ENCODE assay signal across 1 cellular context in genomic region chr3:127588675-127589577, GRCh38.
TF ChIP-seq lines count a peak whose summit lies in the region.

No MANE protein-coding gene starts in this region.

TF ChIP-seq in K562, 482 proteins besides CTCF, POLR2A, EP300 and RAD21:
- TF ChIP-seq, protein P1, sequence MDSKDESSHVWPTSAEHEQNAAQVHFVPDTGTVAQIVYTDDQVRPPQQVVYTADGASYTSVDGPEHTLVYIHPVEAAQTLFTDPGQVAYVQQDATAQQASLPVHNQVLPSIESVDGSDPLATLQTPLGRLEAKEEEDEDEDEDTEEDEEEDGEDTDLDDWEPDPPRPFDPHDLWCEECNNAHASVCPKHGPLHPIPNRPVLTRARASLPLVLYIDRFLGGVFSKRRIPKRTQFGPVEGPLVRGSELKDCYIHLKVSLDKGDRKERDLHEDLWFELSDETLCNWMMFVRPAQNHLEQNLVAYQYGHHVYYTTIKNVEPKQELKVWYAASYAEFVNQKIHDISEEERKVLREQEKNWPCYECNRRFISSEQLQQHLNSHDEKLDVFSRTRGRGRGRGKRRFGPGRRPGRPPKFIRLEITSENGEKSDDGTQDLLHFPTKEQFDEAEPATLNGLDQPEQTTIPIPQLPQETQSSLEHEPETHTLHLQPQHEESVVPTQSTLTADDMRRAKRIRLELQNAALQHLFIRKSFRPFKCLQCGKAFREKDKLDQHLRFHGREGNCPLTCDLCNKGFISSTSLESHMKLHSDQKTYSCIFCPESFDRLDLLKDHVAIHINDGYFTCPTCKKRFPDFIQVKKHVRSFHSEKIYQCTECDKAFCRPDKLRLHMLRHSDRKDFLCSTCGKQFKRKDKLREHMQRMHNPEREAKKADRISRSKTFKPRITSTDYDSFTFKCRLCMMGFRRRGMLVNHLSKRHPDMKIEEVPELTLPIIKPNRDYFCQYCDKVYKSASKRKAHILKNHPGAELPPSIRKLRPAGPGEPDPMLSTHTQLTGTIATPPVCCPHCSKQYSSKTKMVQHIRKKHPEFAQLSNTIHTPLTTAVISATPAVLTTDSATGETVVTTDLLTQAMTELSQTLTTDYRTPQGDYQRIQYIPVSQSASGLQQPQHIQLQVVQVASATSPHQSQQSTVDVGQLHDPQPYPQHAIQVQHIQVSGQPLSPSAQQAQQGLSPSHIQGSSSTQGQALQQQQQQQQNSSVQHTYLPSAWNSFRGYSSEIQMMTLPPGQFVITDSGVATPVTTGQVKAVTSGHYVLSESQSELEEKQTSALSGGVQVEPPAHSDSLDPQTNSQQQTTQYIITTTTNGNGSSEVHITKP (IDR thresholded peaks at IDR 0.05; ENCODE audit: partially characterized antibody), result peak; percentile 53
- TF ChIP-seq SAP30 (IDR thresholded peaks at IDR 0.05; ENCODE audit: borderline replicate concordance, insufficient read depth, low read depth, low read length, poor library complexity, severe bottlenecking) (peak; percentile 18), MAFF (IDR thresholded peaks at IDR 0.05; ENCODE audit: low read length) (no peak)
